Comparison of ENCODE assay signal across 8 cellular contexts in genomic region chr2:233084488-233084887, GRCh38. TPM values are rescaled to one million over a fixed set of nuclear protein-coding genes. Genes with fewer than 3 reads are reported as not detected.
DNase-seq lines count a peak whose midpoint lies in the region; ATAC-seq and TF ChIP-seq lines count a peak whose summit lies in the region.

No MANE protein-coding gene starts in this region.

- H3K4ac ChIP-seq in neuronal stem cell (ENCODE audit: low read length): no peak overlapping the region

- no peak overlapping the region for H4K8ac ChIP-seq in neuronal stem cell (ENCODE audit: low read depth, low read length)

- H3K27me3 ChIP-seq in neuronal stem cell (ENCODE audit: control insufficient read depth in 3 of 3, insufficient read depth in 3 of 3, low read depth in 1 of 3, low read length in 3 of 3): peaks cover 0 to 14% (median 0%) of the 10 kb centered on the region in 3 experiments

- peak; percentile 98 for DNase-seq in NB4 (ENCODE audit: low read depth)
- peak; percentile 71 for DNase-seq in coronary artery (ENCODE audit: low spot score)
- no peak for DNase-seq in neuronal stem cell (ENCODE audit: low spot score)
- no peak for DNase-seq in ecto neural progenitor cell (ENCODE audit: low spot score)
- no peak for DNase-seq in NCI-H69 (lab: John Stamatoyannopoulos, UW)
- DNase-seq in DMS53 treated with DMSO at 0.1 percent for 48 hours (lab: John Stamatoyannopoulos, UW; ENCODE audit: unreplicated experiment): no peak
- DNase-seq in NCI-H526 (lab: John Stamatoyannopoulos, UW): no peak

- peak overlapping the region; percentile 63 for H2AFZ ChIP-seq in neuronal stem cell (ENCODE audit: low read length)

- TF ChIP-seq CTCF in NB4 (IDR thresholded peaks at IDR 0.05; ENCODE audit: low read depth, low read length): no peak
- TF ChIP-seq CTCF in coronary artery (IDR thresholded peaks at IDR 0.05): no peak

- peak overlapping the region; percentile 59 to 81 for H3K27ac ChIP-seq in coronary artery
- H3K27ac ChIP-seq in neuronal stem cell (replicated peaks; ENCODE audit: low read length): no peak overlapping the region

- H2BK120ac ChIP-seq in neuronal stem cell (ENCODE audit: low read depth, low read length): no peak overlapping the region

- H3K9me3 ChIP-seq in neuronal stem cell (replicated peaks in 1 of 2; ENCODE audit: control insufficient read depth in 2 of 2, insufficient read depth in 1 of 2, low read depth in 1 of 2, low read length in 2 of 2): no peaks in the 10 kb centered on the region

- peaks cover 0 to 14% of the 10 kb centered on the region in 2 donors for H3K4me1 ChIP-seq in neuronal stem cell (ENCODE audit: control insufficient read depth in 2 of 2, insufficient read depth in 1 of 2, low read depth in 1 of 2, low read length in 2 of 2)

- no peak overlapping the region for H2BK12ac ChIP-seq in neuronal stem cell (ENCODE audit: low read length)

- H2BK5ac ChIP-seq in neuronal stem cell (ENCODE audit: low read length): no peak overlapping the region

- H3K36me3 ChIP-seq in neuronal stem cell (replicated peaks in 1 of 2; ENCODE audit: control insufficient read depth in 2 of 2, insufficient read depth in 2 of 2, low read length in 2 of 2): no peaks in the 10 kb centered on the region

- H3K4me2 ChIP-seq in neuronal stem cell (ENCODE audit: insufficient read depth, low read length, poor library complexity, severe bottlenecking): no peak overlapping the region

- H4K91ac ChIP-seq in neuronal stem cell (ENCODE audit: low read depth, low read length, poor library complexity): no peak overlapping the region

- H2AK5ac ChIP-seq in neuronal stem cell (ENCODE audit: low read depth, low read length): no peak overlapping the region

- ATAC-seq in GM18505 (IDR thresholded peaks at IDR 0.05; ENCODE audit: unreplicated experiment): no peak

- peak overlapping the region; percentile 33 for H3K4me3 ChIP-seq in NB4 (ENCODE audit: low read depth, low read length)
- H3K4me3 ChIP-seq in coronary artery: peak overlapping the region; percentile 10
- no peak overlapping the region for H3K4me3 ChIP-seq in neuronal stem cell (ENCODE audit: low read length in 2 of 2)

- H3K23ac ChIP-seq in neuronal stem cell (ENCODE audit: low read depth, low read length, poor library complexity): no peak overlapping the region

- H3K18ac ChIP-seq in neuronal stem cell (ENCODE audit: low read length): no peak overlapping the region

- WGBS in neuronal stem cell (ENCODE audit: extremely low coverage in 2 of 2, insufficient read length in 2 of 2, insufficient replicate concordance in 1 of 2), 2 donors: no CpG with 5 or more reads among the region's 13 CpGs

- no peaks in the 10 kb centered on the region for H3K79me1 ChIP-seq in neuronal stem cell (ENCODE audit: low read depth, low read length)

- H2BK15ac ChIP-seq in neuronal stem cell (ENCODE audit: low read length): no peak overlapping the region

- H3K9ac ChIP-seq in neuronal stem cell (ENCODE audit: low read depth, low read length, poor library complexity): no peak overlapping the region

- peak; percentile 44 for TF ChIP-seq POLR2A in GM18505 (IDR thresholded peaks at IDR 0.05; ENCODE audit: borderline replicate concordance, extremely low read depth, insufficient read depth, insufficient read length)
- TF ChIP-seq POLR2A in NB4 (IDR thresholded peaks at IDR 0.05; ENCODE audit: extremely low read depth, insufficient read length): no peak

- no peak overlapping the region for H3K14ac ChIP-seq in neuronal stem cell (ENCODE audit: low read length)

RNA-seq across cellular contexts. Expression of gene INPP5D, which starts 24.3 kb away (rescaled TPM):
- polyA plus RNA-seq in neuronal stem cell (2013, experiment 1 of 2): 4.5 TPM
- 4.4 TPM for polyA plus RNA-seq in neuronal stem cell (2013, experiment 2 of 2)

RNA-seq across cellular contexts. Expression of gene NEU2, which starts 52.0 kb away (rescaled TPM):
- not detected for polyA plus RNA-seq in neuronal stem cell (2013, experiment 1 of 2)
- polyA plus RNA-seq in neuronal stem cell (2013, experiment 2 of 2): not detected

Comparison
In these comparisons a context has a peak if more than half of its experiments do, and no peak if none do; other contexts are left out.
1. DNase-seq: peak in NB4 (single experiment) and coronary artery (single experiment); none in neuronal stem cell (single experiment), ecto neural progenitor cell (single experiment), NCI-H69 (single experiment), DMS53 treated with DMSO at 0.1 percent for 48 hours (single experiment) and NCI-H526 (0 of 2).
2. H3K4me3 ChIP-seq: peak in NB4 (single experiment) and coronary artery (single experiment); none in neuronal stem cell (0 of 2).